Comparison of ENCODE assay signal across 8 cellular contexts in genomic region chr6:43276180-43277082, GRCh38. TPM values are rescaled to one million over a fixed set of nuclear protein-coding genes. Genes with fewer than 3 reads are reported as not detected.
DNase-seq lines count a peak whose midpoint lies in the region; ATAC-seq and TF ChIP-seq lines count a peak whose summit lies in the region.
"Had no signal": no experiment of that assay in that cellular context is flagged by ENCODE, and none has a peak within 500 bp of the region (broad histone marks: within the 10 kb centered on the region; RNA-seq: fewer than 3 reads in every experiment).

No MANE protein-coding gene starts in this region.

- no peak for ATAC-seq in HG02973 (IDR thresholded peaks at IDR 0.05; ENCODE audit: unreplicated experiment)

- WGBS in HUES64: 15% methylated on average over 49 of the region's 49 CpGs

- H3K27me3 ChIP-seq in HUES64 (ENCODE audit: insufficient read depth, low read length) (peaks cover 54% of the 10 kb centered on the region), iPS-15b (ENCODE audit: control insufficient read depth, insufficient read depth, low read length) (peaks cover 57% of the 10 kb centered on the region)

- peak overlapping the region; percentile 48 for H3K4me3 ChIP-seq in HUES64 (ENCODE audit: low read length)
- H3K4me3 ChIP-seq in iPS-15b (ENCODE audit: low read depth, low read length): peak overlapping the region; percentile 23

- peak; percentile 40 for DNase-seq in activated T-cell treated with anti-CD3 and anti-CD28 coated beads, Interleukin-2, amount 50 U/mL, for 1 hour
- peak in 5 of 6 experiments; percentile 11 to 66 (median 45) for DNase-seq in stimulated activated naive CD4-positive, alpha-beta T cell (lab: John Stamatoyannopoulos, UW)
- DNase-seq in chondrocyte (ENCODE audit: low spot score): no peak
- no peak for DNase-seq in SHP77 (lab: John Stamatoyannopoulos, UW)
- DNase-seq: KBM-7 had no signal

- no peak overlapping the region for H3K4me3 Mint-ChIP-seq in chondrocyte (ENCODE audit: unreplicated experiment)

- H3K27ac ChIP-seq in HUES64 (ENCODE audit: low read depth, low read length): no peak overlapping the region

- no peak for TF ChIP-seq CTCF in chondrocyte (IDR thresholded peaks at IDR 0.05)

- H3K27me3 Mint-ChIP-seq in chondrocyte (ENCODE audit: low read depth): peaks cover 25% of the 10 kb centered on the region

- H3K4me1 ChIP-seq in HUES64 (ENCODE audit: insufficient read depth, low read length): peaks cover 22% of the 10 kb centered on the region
- peaks cover 12% of the 10 kb centered on the region for H3K4me1 ChIP-seq in iPS-15b (ENCODE audit: control insufficient read depth, insufficient read depth, low read length)

- no peaks in the 10 kb centered on the region for H3K36me3 Mint-ChIP-seq in chondrocyte (ENCODE audit: low read depth)

- H3K36me3 ChIP-seq in HUES64 (ENCODE audit: insufficient read depth, low read length): no peaks in the 10 kb centered on the region
- H3K36me3 ChIP-seq in iPS-15b (ENCODE audit: control insufficient read depth, insufficient read depth, low read length): no peaks in the 10 kb centered on the region

- no peaks in the 10 kb centered on the region for H3K9me3 Mint-ChIP-seq in chondrocyte (ENCODE audit: low read depth)

- H3K9ac ChIP-seq in HUES64 (ENCODE audit: low read depth, low read length): no peak overlapping the region
- H3K9ac ChIP-seq in iPS-15b (ENCODE audit: low read depth, low read length): no peak overlapping the region

- H3K27ac Mint-ChIP-seq in chondrocyte (ENCODE audit: unreplicated experiment): no peak overlapping the region

- H3K4me1 Mint-ChIP-seq in chondrocyte (ENCODE audit: low read depth): peaks cover 18% of the 10 kb centered on the region

- H3K9me3 ChIP-seq in HUES64 (ENCODE audit: insufficient read depth, low read depth, low read length) (no peaks in the 10 kb centered on the region), iPS-15b (ENCODE audit: control insufficient read depth, insufficient read depth, low read length) (no peaks in the 10 kb centered on the region)

RNA-seq across cellular contexts. Expression of gene SLC22A7, which starts 21.6 kb away (rescaled TPM):
- not detected for polyA plus RNA-seq in HUES64 (2013, experiment 1 of 2)
- polyA plus RNA-seq in HUES64 (2013, experiment 2 of 2): not detected
- not detected in 3 replicates for total RNA-seq in chondrocyte

RNA-seq across cellular contexts. Expression of gene CRIP3, which starts 32.2 kb away (rescaled TPM):
- 9.5 TPM for polyA plus RNA-seq in HUES64 (2013, experiment 1 of 2)
- polyA plus RNA-seq in HUES64 (2013, experiment 2 of 2): 12.8 TPM
- 0.47 to 0.94 TPM (median 0.72 TPM) in 3 replicates for total RNA-seq in chondrocyte

RNA-seq across cellular contexts. Expression of gene TTBK1, which starts 33.1 kb away (rescaled TPM):
- 0.85 TPM for polyA plus RNA-seq in HUES64 (2013, experiment 1 of 2)
- 0.63 TPM for polyA plus RNA-seq in HUES64 (2013, experiment 2 of 2)
- 0.07 TPM in 1 of 3 replicates, not detected in the others for total RNA-seq in chondrocyte

RNA-seq across cellular contexts. Expression of gene DNPH1, which starts 47.1 kb away (rescaled TPM):
- polyA plus RNA-seq in HUES64 (2013, experiment 1 of 2): 40.0 TPM
- polyA plus RNA-seq in HUES64 (2013, experiment 2 of 2): 55.0 TPM
- total RNA-seq in chondrocyte: 22.8 to 34.1 TPM (median 24.5 TPM) in 3 replicates

Comparison
In these comparisons a context has a peak if more than half of its experiments do, and no peak if none do; other contexts are left out.
1. DNase-seq: peak in activated T-cell treated with anti-CD3 and anti-CD28 coated beads, Interleukin-2, amount 50 U/mL, for 1 hour (single experiment) and stimulated activated naive CD4-positive, alpha-beta T cell (5 of 6); none in chondrocyte (single experiment) and SHP77 (0 of 2).